In the genomic region with DNA sequence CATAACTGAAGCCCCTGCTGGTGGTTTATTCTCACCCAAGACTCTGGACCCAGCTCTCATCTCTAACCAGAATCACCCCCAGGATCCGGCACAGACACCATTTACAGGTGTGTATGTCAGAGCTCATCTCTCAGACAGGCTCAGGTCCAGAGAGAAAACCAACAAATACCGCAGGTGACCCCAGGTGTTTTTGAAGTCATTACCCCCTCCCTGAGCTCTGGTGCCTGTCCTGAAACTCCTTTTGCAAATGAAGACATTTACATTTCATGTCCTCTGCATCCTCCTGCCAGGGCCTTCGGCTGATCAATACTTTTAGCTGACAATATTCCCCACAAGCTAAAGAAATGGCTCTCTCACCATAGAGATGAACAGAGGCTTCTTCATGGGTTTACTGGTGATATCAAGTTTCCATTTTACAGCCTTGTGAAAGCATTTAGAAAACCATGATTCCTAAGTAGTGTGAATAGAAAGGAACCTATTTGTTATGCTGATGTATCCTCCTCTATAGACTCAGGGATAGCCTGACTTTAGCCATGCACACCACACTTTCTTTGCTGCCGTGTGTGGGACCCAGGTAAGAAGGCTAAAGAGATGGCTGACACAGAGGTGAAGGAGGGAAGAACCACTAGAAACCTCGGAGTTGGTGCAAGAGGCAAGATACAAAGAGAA, we compare ENCODE assay signal across 18 cellular contexts.
DNase-seq lines count a peak whose midpoint lies in the region; ATAC-seq and TF ChIP-seq lines count a peak whose summit lies in the region.
"Had no signal": no experiment of that assay in that cellular context is flagged by ENCODE, and none has a peak within 500 bp of the region (broad histone marks: within the 10 kb centered on the region; RNA-seq: fewer than 3 reads in every experiment).

No MANE protein-coding gene starts in this region.

- TF ChIP-seq CTCF in H9 (conservative IDR thresholded peaks at IDR 0.05), result no peak
- TF ChIP-seq CTCF in WTC11 (IDR thresholded peaks at IDR 0.05), result no peak
- no peak for TF ChIP-seq CTCF in Peyer's patch (IDR thresholded peaks at IDR 0.05)

- no peaks in the 10 kb centered on the region for H3K23me2 ChIP-seq in H9 (ENCODE audit: insufficient read length, low read depth, low read length, poor library complexity, severe bottlenecking)

- no peak overlapping the region for H2BK5ac ChIP-seq in H9 (ENCODE audit: insufficient read length, low read length)

- H3K4me1 Mint-ChIP-seq in H9 (peaks cover 30 to 31% of the 10 kb centered on the region in 2 experiments), WTC11 (peaks cover 42% of the 10 kb centered on the region)
- no peaks in the 10 kb centered on the region for H3K4me1 Mint-ChIP-seq in stimulated activated naive B cell treated with anti-CD40 and anti-IgM and Interleukin-4, amounts not matched to agents 10 μg/mL and 1 μg/mL and 100 μg/mL, for 72 hours
- H3K4me1 Mint-ChIP-seq: CD4-positive, CD25-positive, alpha-beta regulatory T cell; CD8-positive, alpha-beta memory T cell; IgD-negative memory B cell had no signal

- H3K4me1 ChIP-seq in H9 (ENCODE audit: insufficient read depth, low read length) (peaks cover 11% of the 10 kb centered on the region), Peyer's patch (no peaks in the 10 kb centered on the region)
- H3K4me1 ChIP-seq: BE2C had no signal

- no peak overlapping the region for H4K5ac ChIP-seq in H9 (ENCODE audit: insufficient read length, low read depth, low read length)

- H4K91ac ChIP-seq in H9 (ENCODE audit: insufficient read length, low read depth, low read length), result no peak overlapping the region

- WGBS in H9 (ENCODE audit: extremely low coverage, insufficient read length, low lambda C conversion rate), result no CpG with 5 or more reads among the region's 5 CpGs

- no peak overlapping the region for H2BK20ac ChIP-seq in H9 (ENCODE audit: low read depth, low read length, poor library complexity, severe bottlenecking)

- H3K9me3 ChIP-seq in H9 (ENCODE audit: control insufficient read depth, low read depth, low read length) (no peaks in the 10 kb centered on the region), iPS-18c (ENCODE audit: control insufficient read depth, insufficient read depth, low read length) (peaks cover 3% of the 10 kb centered on the region), Peyer's patch (no peaks in the 10 kb centered on the region)
- H3K9me3 ChIP-seq: BE2C had no signal

- H3K36me3 Mint-ChIP-seq in H9 (ENCODE audit: insufficient read depth in 1 of 3, low read depth in 3 of 3) (peaks cover 0 to 5% (median 0%) of the 10 kb centered on the region in 3 experiments; a peak in 1 of 7 replicates), WTC11 (no peaks in the 10 kb centered on the region)
- no peaks in the 10 kb centered on the region for H3K36me3 Mint-ChIP-seq in stimulated activated naive B cell treated with anti-CD40 and anti-IgM and Interleukin-4, amounts not matched to agents 10 μg/mL and 1 μg/mL and 100 μg/mL, for 72 hours
- H3K36me3 Mint-ChIP-seq: CD4-positive, CD25-positive, alpha-beta regulatory T cell; CD8-positive, alpha-beta memory T cell; IgD-negative memory B cell had no signal

- H3K18ac ChIP-seq in H9 (ENCODE audit: insufficient read length, low read depth, low read length), result no peak overlapping the region

- H3K27ac ChIP-seq in H9 (ENCODE audit: insufficient read length, low read depth, low read length), result peak overlapping the region; percentile 15
- no peak overlapping the region for H3K27ac ChIP-seq in Peyer's patch
- H3K27ac ChIP-seq: HL-60 had no signal

- H3K27me3 ChIP-seq in H9 (ENCODE audit: insufficient read depth, low read length), result no peaks in the 10 kb centered on the region
- no peaks in the 10 kb centered on the region for H3K27me3 ChIP-seq in Peyer's patch

- ATAC-seq in WTC11, result peak; percentile 74
- ATAC-seq in stimulated activated naive B cell treated with anti-CD40 and anti-IgM and Interleukin-4, amounts not matched to agents 10 μg/mL and 1 μg/mL and 100 μg/mL, for 72 hours (replicated peaks), result no peak
- ATAC-seq: HCT116, HepG2 had no signal

- H3K14ac ChIP-seq in H9 (ENCODE audit: insufficient read depth, low read length), result no peak overlapping the region

- POLR2A ChIA-PET in WTC11 (lab: Charles Lee), result interaction anchor here (0.6 to 1.5 kb wide), 2 partner anchors 22 to 99 kb away, joined by 3 to 14 read pairs; no protein-coding TSS in a partner anchor

- H2BK12ac ChIP-seq in H9 (ENCODE audit: insufficient read length, low read depth, low read length), result no peak overlapping the region

- H3K36me3 ChIP-seq in Peyer's patch, result no peaks in the 10 kb centered on the region
- H3K36me3 ChIP-seq: BE2C had no signal

- H3K9ac ChIP-seq in H9 (ENCODE audit: extremely low read depth, insufficient read length, low read length), result no peak overlapping the region

- no peak overlapping the region for H2AFZ ChIP-seq in H9 (ENCODE audit: low read length)

- no peak overlapping the region for H2BK15ac ChIP-seq in H9 (ENCODE audit: low read depth, low read length)

- CTCF ChIA-PET in WTC11 (lab: Charles Lee), result interaction anchor here (0.6 to 1.4 kb wide), 6 partner anchors 17 to 149 kb away, joined by 3 to 4 read pairs (median 4); no protein-coding TSS in a partner anchor

- no peak overlapping the region for H4K8ac ChIP-seq in H9 (replicated peaks; ENCODE audit: insufficient read length, low read depth, low read length)

- DNase-seq in H9, result no peak
- DNase-seq in WTC11 (ENCODE audit: low spot score), result peak; percentile 18
- DNase-seq in NCI-H2196 (lab: John Stamatoyannopoulos, UW; ENCODE audit: unreplicated experiment), result no peak
- no peak for DNase-seq in Peyer's patch
- DNase-seq in stimulated activated naive B cell treated with anti-CD40 and anti-IgM and Interleukin-4, amounts not matched to agents 10 μg/mL and 1 μg/mL and 100 μg/mL, for 72 hours, result no peak
- DNase-seq in germinal center (ENCODE audit: low spot score), result no peak
- DNase-seq: ACHN; BE2C; C1 segment of cervical spinal cord; CD4-positive, CD25-positive, alpha-beta regulatory T cell; CD8-positive, alpha-beta memory T cell; COR-L47; HFFc6 had no signal

- H3K4me2 ChIP-seq in H9 (ENCODE audit: insufficient read depth, insufficient read length, low read length), result peak overlapping the region; percentile 9

- H3K27me3 Mint-ChIP-seq in H9 (ENCODE audit: low read depth) (no peaks in the 10 kb centered on the region), WTC11 (ENCODE audit: low read depth) (no peaks in the 10 kb centered on the region)
- H3K27me3 Mint-ChIP-seq in stimulated activated naive B cell treated with anti-CD40 and anti-IgM and Interleukin-4, amounts not matched to agents 10 μg/mL and 1 μg/mL and 100 μg/mL, for 72 hours, result peaks cover 21 to 35% of the 10 kb centered on the region in 2 donors

- no peak overlapping the region for H3K4ac ChIP-seq in H9 (ENCODE audit: low read depth, low read length)

- H3K56ac ChIP-seq in H9 (ENCODE audit: insufficient read length, low read depth, low read length), result no peak overlapping the region

- H3K27ac Mint-ChIP-seq in H9, result peak overlapping the region; percentile 63 to 90 (median 76); a peak in 5 of 7 replicates
- H3K27ac Mint-ChIP-seq in WTC11, result peak overlapping the region; percentile 95
- H3K27ac Mint-ChIP-seq in stimulated activated naive B cell treated with anti-CD40 and anti-IgM and Interleukin-4, amounts not matched to agents 10 μg/mL and 1 μg/mL and 100 μg/mL, for 72 hours, result no peak overlapping the region
- H3K27ac Mint-ChIP-seq: HFFc6 had no signal

- H3K23ac ChIP-seq in H9 (ENCODE audit: insufficient read length, low read depth, low read length), result no peak overlapping the region

- H2BK120ac ChIP-seq in H9 (ENCODE audit: low read depth, low read length, poor library complexity, severe bottlenecking), result no peak overlapping the region

- H3K79me2 ChIP-seq in H9 (ENCODE audit: insufficient read depth, low read length), result no peaks in the 10 kb centered on the region

- TF ChIP-seq POLR2A in Peyer's patch (IDR thresholded peaks at IDR 0.05), result no peak

- no peak overlapping the region for H2AK5ac ChIP-seq in H9 (ENCODE audit: insufficient read length, low read length)

- H3T11ph ChIP-seq in H9 (ENCODE audit: low read length), result no peak overlapping the region

- H3K4me3 ChIP-seq in iPS-18c (ENCODE audit: insufficient read depth, low read depth, low read length), result peak overlapping the region; percentile 3; the same call in 1 of the 2 replicates
- H3K4me3 ChIP-seq in Peyer's patch, result no peak overlapping the region

- H4K20me1 ChIP-seq in H9 (ENCODE audit: control insufficient read depth, insufficient read depth, insufficient read length), result no peaks in the 10 kb centered on the region

- no peaks in the 10 kb centered on the region for H3K9me3 Mint-ChIP-seq in H9
- H3K9me3 Mint-ChIP-seq in WTC11, result no peaks in the 10 kb centered on the region; the same call in 1 of the 2 replicates
- H3K9me3 Mint-ChIP-seq in stimulated activated naive B cell treated with anti-CD40 and anti-IgM and Interleukin-4, amounts not matched to agents 10 μg/mL and 1 μg/mL and 100 μg/mL, for 72 hours, result peaks cover 0 to 3% of the 10 kb centered on the region in 2 donors

- no peaks in the 10 kb centered on the region for H3K79me1 ChIP-seq in H9 (ENCODE audit: insufficient read depth, low read depth, low read length, poor library complexity, severe bottlenecking)

- H3K4me3 Mint-ChIP-seq in H9, result peak overlapping the region; percentile 7 to 45; a peak in 4 of 5 replicates
- H3K4me3 Mint-ChIP-seq in WTC11, result peak overlapping the region; percentile 44
- no peak overlapping the region for H3K4me3 Mint-ChIP-seq in stimulated activated naive B cell treated with anti-CD40 and anti-IgM and Interleukin-4, amounts not matched to agents 10 μg/mL and 1 μg/mL and 100 μg/mL, for 72 hours
- H3K4me3 Mint-ChIP-seq: CD4-positive, CD25-positive, alpha-beta regulatory T cell; CD8-positive, alpha-beta memory T cell; HFFc6; IgD-negative memory B cell had no signal

TF ChIP-seq in WTC11, 78 proteins besides CTCF, POLR2A, EP300 and RAD21 (continues in another document):
- TF ChIP-seq, protein P1, sequence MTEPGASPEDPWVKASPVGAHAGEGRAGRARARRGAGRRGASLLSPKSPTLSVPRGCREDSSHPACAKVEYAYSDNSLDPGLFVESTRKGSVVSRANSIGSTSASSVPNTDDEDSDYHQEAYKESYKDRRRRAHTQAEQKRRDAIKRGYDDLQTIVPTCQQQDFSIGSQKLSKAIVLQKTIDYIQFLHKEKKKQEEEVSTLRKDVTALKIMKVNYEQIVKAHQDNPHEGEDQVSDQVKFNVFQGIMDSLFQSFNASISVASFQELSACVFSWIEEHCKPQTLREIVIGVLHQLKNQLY (CRISPR knock-in tag; IDR thresholded peaks at IDR 0.05), result no peak
- TF ChIP-seq NR3C1 (CRISPR knock-in tag; conservative IDR thresholded peaks at IDR 0.05; ENCODE audit: low read depth) (no peak), SP1 (CRISPR knock-in tag; conservative IDR thresholded peaks at IDR 0.05) (no peak)

Comparison
In these comparisons a context has a peak if more than half of its experiments do, and no peak if none do; other contexts are left out.
1. H3K4me3 Mint-ChIP-seq: peak in H9 (2 of 2) and WTC11 (single experiment); none in stimulated activated naive B cell treated with anti-CD40 and anti-IgM and Interleukin-4, amounts not matched to agents 10 μg/mL and 1 μg/mL and 100 μg/mL, for 72 hours (0 of 2).